23 cellular contexts compared by ENCODE assay signal in genomic region chr1:8536521-8536920, GRCh38.
"Had no signal": no experiment of that assay in that cellular context is flagged by ENCODE, and none has a peak within 500 bp of the region (broad histone marks: within the 10 kb centered on the region; RNA-seq: fewer than 3 reads in every experiment).

No MANE protein-coding gene starts in this region.

- H3K4me3 Mint-ChIP-seq: activated CD4-positive, alpha-beta T cell treated with anti-CD3 and anti-CD28 coated beads, Interleukin-2, amount 10 ng/mL, durations not matched to agents 7 days and 5 days; activated T-cell treated with anti-CD3 and anti-CD28 coated beads, Interleukin-2, amount 50 U/mL, for 4 hours; endodermal cell; nephron progenitor cell; stimulated activated naive B cell treated with anti-CD40 and anti-IgM and Interleukin-4, amounts not matched to agents 10 μg/mL and 1 μg/mL and 100 μg/mL, for 72 hours had no signal

- DNase-seq: activated CD4-positive, alpha-beta T cell treated with anti-CD3 and anti-CD28 coated beads, Interleukin-2, amount 10 ng/mL, durations not matched to agents 7 days and 5 days; activated CD8-positive, alpha-beta memory T cell treated with anti-CD3 and anti-CD28 coated beads, Interleukin-2, amount 50 U/mL, for 4 hours; activated naive CD4-positive, alpha-beta T cell treated with anti-CD3 and anti-CD28 coated beads, Interleukin-2, amount 50 U/mL, for 16 hours; activated T-cell treated with anti-CD3 and anti-CD28 coated beads, Interleukin-2, amount 50 U/mL, for 4 hours; adrenal gland; central memory CD4-positive, alpha-beta T cell; colonic mucosa; endodermal cell; foreskin melanocyte; glutamatergic neuron; hypothalamus; midbrain; nephron progenitor cell; nucleus accumbens; SHP77; sigmoid colon; spleen; stimulated activated CD4-positive, alpha-beta T cell treated with anti-CD3 and anti-CD28 coated beads, Interleukin-4, amount 100 ng/mL, for 4 hours; stimulated activated naive B cell treated with anti-CD40 and anti-IgM and Interleukin-4, amounts not matched to agents 10 μg/mL and 1 μg/mL and 100 μg/mL, for 72 hours; T-helper 1 cell; T-helper 9 cell; tibial artery had no signal

- H3K27me3 Mint-ChIP-seq: activated CD4-positive, alpha-beta T cell treated with anti-CD3 and anti-CD28 coated beads, Interleukin-2, amount 10 ng/mL, durations not matched to agents 7 days and 5 days; stimulated activated naive B cell treated with anti-CD40 and anti-IgM and Interleukin-4, amounts not matched to agents 10 μg/mL and 1 μg/mL and 100 μg/mL, for 72 hours had no signal

- H3K4me3 ChIP-seq: adrenal gland, colonic mucosa, sigmoid colon, spleen, tibial artery had no signal

- H3K4me1 Mint-ChIP-seq: endodermal cell had no signal

- H3K27ac Mint-ChIP-seq: activated CD4-positive, alpha-beta T cell treated with anti-CD3 and anti-CD28 coated beads, Interleukin-2, amount 10 ng/mL, durations not matched to agents 7 days and 5 days; endodermal cell; nephron progenitor cell had no signal

- ATAC-seq: activated CD4-positive, CD25-positive, alpha-beta regulatory T cell treated with anti-CD3 and anti-CD28 coated beads, Interleukin-2, amount 50 U/mL, for 24 hours; activated T-cell treated with anti-CD3 and anti-CD28 coated beads, Interleukin-2, amount 50 U/mL, for 4 hours; stimulated activated naive B cell treated with anti-CD40 and anti-IgM and Interleukin-4, amounts not matched to agents 10 μg/mL and 1 μg/mL and 100 μg/mL, for 72 hours had no signal

- H3K9me3 Mint-ChIP-seq: activated CD4-positive, alpha-beta T cell treated with anti-CD3 and anti-CD28 coated beads, Interleukin-2, amount 10 ng/mL, durations not matched to agents 7 days and 5 days; activated T-cell treated with anti-CD3 and anti-CD28 coated beads, Interleukin-2, amount 50 U/mL, for 4 hours; endodermal cell; nephron progenitor cell; stimulated activated naive B cell treated with anti-CD40 and anti-IgM and Interleukin-4, amounts not matched to agents 10 μg/mL and 1 μg/mL and 100 μg/mL, for 72 hours had no signal
